ENCODE assay signal across 29 cellular contexts in the genomic region with DNA sequence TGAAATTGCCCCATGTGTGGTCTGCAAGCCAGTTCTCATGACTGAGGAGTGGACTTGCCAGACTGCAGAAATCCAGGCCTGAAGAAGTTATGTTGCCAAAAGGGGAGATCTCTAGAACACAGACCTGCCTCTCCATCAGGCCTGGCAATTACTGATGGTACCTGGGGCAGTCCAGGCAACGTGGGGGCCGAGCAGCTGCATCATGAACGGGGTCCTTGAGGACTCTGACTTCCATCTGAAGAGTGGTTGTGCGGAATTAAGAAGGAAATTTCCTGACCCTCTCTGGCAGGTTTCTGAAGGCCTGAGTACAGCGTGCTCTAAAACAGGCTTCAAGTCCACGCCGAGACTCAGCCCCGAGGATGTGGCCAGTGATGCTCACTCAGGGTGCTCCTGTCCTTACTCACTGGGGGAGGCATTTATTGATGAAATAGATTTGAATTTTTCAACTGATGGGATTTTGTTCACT. TPM values are rescaled to one million over a fixed set of nuclear protein-coding genes. Genes with fewer than 3 reads are reported as not detected.
DNase-seq lines count a peak whose midpoint lies in the region; ATAC-seq and TF ChIP-seq lines count a peak whose summit lies in the region.
"Had no signal": no experiment of that assay in that cellular context is flagged by ENCODE, and none has a peak within 500 bp of the region (broad histone marks: within the 10 kb centered on the region; RNA-seq: fewer than 3 reads in every experiment).

No MANE protein-coding gene starts in this region.

- H3K27ac ChIP-seq in right atrium auricular region (no peak overlapping the region), heart right ventricle (no peak overlapping the region), osteoblast (ENCODE audit: low read depth, low read length) (no peak overlapping the region)
- H3K27ac ChIP-seq: 22Rv1, HL-60, KMS-11, PC-9 had no signal

- H3K4me1 ChIP-seq in right atrium auricular region, result no peaks in the 10 kb centered on the region
- H3K4me1 ChIP-seq in heart right ventricle, result peaks cover 0 to 24% (median 3%) of the 10 kb centered on the region in 9 donors
- no peaks in the 10 kb centered on the region for H3K4me1 ChIP-seq in osteoblast (ENCODE audit: insufficient read depth, low read length)
- H3K4me1 ChIP-seq in mucosa of descending colon (ENCODE audit: low read depth), result no peaks in the 10 kb centered on the region
- H3K4me1 ChIP-seq: BE2C had no signal

- ATAC-seq in activated CD4-positive, CD25-positive, alpha-beta regulatory T cell treated with anti-CD3 and anti-CD28 coated beads, Interleukin-2, amount 50 U/mL, for 24 hours, result no peak
- ATAC-seq in heart right ventricle (no peak), mucosa of descending colon (no peak)
- ATAC-seq: HCT116, Right ventricle myocardium inferior had no signal

- no peak for TF ChIP-seq CTCF in right atrium auricular region (IDR thresholded peaks at IDR 0.05)
- no peak for TF ChIP-seq CTCF in heart right ventricle (IDR thresholded peaks at IDR 0.05)
- TF ChIP-seq CTCF in osteoblast (IDR thresholded peaks at IDR 0.05; ENCODE audit: extremely low read depth, low read depth, low read length), result no peak
- no peak for TF ChIP-seq CTCF in mucosa of descending colon (IDR thresholded peaks at IDR 0.05)

- H3K9me3 ChIP-seq in right atrium auricular region, result no peaks in the 10 kb centered on the region
- H3K9me3 ChIP-seq in heart right ventricle, result peaks cover 0 to 6% (median 0%) of the 10 kb centered on the region in 11 donors
- no peaks in the 10 kb centered on the region for H3K9me3 ChIP-seq in osteoblast (ENCODE audit: low read depth, low read length)
- no peaks in the 10 kb centered on the region for H3K9me3 ChIP-seq in mucosa of descending colon
- H3K9me3 ChIP-seq: BE2C had no signal

- H3K36me3 ChIP-seq in right atrium auricular region (no peaks in the 10 kb centered on the region), heart right ventricle (peaks cover 0 to 40% (median 0%) of the 10 kb centered on the region in 9 donors), osteoblast (ENCODE audit: insufficient read depth, low read length) (no peaks in the 10 kb centered on the region), mucosa of descending colon (ENCODE audit: low read depth) (no peaks in the 10 kb centered on the region)
- H3K36me3 ChIP-seq: BE2C had no signal

- H3K79me2 ChIP-seq in osteoblast (ENCODE audit: insufficient read depth, low read length), result no peaks in the 10 kb centered on the region

- H3K27me3 ChIP-seq in right atrium auricular region (no peaks in the 10 kb centered on the region), heart right ventricle (no peaks in the 10 kb centered on the region), osteoblast (ENCODE audit: insufficient read depth, low read length) (peaks cover 18% of the 10 kb centered on the region)
- H3K27me3 ChIP-seq: BE2C had no signal

- H3K4me3 ChIP-seq in right atrium auricular region, result no peak overlapping the region
- H3K4me3 ChIP-seq in heart right ventricle, result no peak overlapping the region
- H3K4me3 ChIP-seq in osteoblast (ENCODE audit: insufficient read depth, low read length), result no peak overlapping the region
- H3K4me3 ChIP-seq in mucosa of descending colon, result no peak overlapping the region
- H3K4me3 ChIP-seq: PC-9 had no signal

- DNase-seq in activated CD4-positive, CD25-positive, alpha-beta regulatory T cell treated with anti-CD3 and anti-CD28 coated beads, Interleukin-2, amount 50 U/mL, for 72 hours, result peak; percentile 12
- peak; percentile 49 for DNase-seq in right atrium auricular region (ENCODE audit: low spot score)
- no peak for DNase-seq in heart right ventricle
- DNase-seq in osteoblast (ENCODE audit: insufficient read length, low spot score, missing footprints), result peak; percentile 75
- no peak for DNase-seq in mucosa of descending colon
- DNase-seq in stimulated activated naive CD4-positive, alpha-beta T cell treated with Interleukin-2 at 50 U/mL for 16 hours (lab: John Stamatoyannopoulos, UW), result no peak
- no peak for DNase-seq in GM03348 (ENCODE audit: low spot score)
- DNase-seq: BE2C; CD8-positive, alpha-beta memory T cell; DMS 273 treated with DMSO at 0.1 percent for 48 hours; DMS79; EL; GF-D8; NCI-H1048; NCI-H1417; NCI-H1694; NCI-H2029 treated with DMSO at 0.1 percent for 48 hours; NCI-H446 treated with DMSO at 0.1 percent for 48 hours; NCI-H526 treated with DMSO at 0.1 percent for 48 hours; PC-9 had no signal

- H4K20me1 ChIP-seq in osteoblast (ENCODE audit: insufficient read depth, low read length), result no peaks in the 10 kb centered on the region

- 93 to 95% methylated on average over 8 of the region's 8 CpGs for WGBS in heart right ventricle, 2 donors

- no peak overlapping the region for H2AFZ ChIP-seq in osteoblast (ENCODE audit: low read length)
- H2AFZ ChIP-seq: PC-9 had no signal

- intact Hi-C loops in heart right ventricle (cut with DNase I) (no loop called here), mucosa of descending colon (cut with DNase I, micrococcal nuclease) (no loop called here)

- no peak overlapping the region for H3K4me2 ChIP-seq in osteoblast (ENCODE audit: insufficient read depth, low read length)
- H3K4me2 ChIP-seq: KMS-11, PC-9 had no signal

RNA-seq across cellular contexts. Expression of gene RAMP3, which starts 30.4 kb away (rescaled TPM):
- total RNA-seq in right atrium auricular region (10 to 100 TPM; 62.0 to 77.2 TPM), heart right ventricle (10 to 100 TPM; 12.7 to 40.8 (median 24.9) TPM), osteoblast (not detected in 2 replicates), mucosa of descending colon (10 to 100 TPM in 1 of 3 donors, 1 to 10 TPM in 2; 5.4 to 13.5 (median 9.0) TPM)
- 10 to 100 TPM; 65.3 to 70.2 TPM for polyA plus RNA-seq in heart right ventricle
- total RNA-seq: CD8-positive, alpha-beta memory T cell; H4; PC-9 had no signal
- polyA plus RNA-seq: CD14-positive monocyte; CD8-positive, alpha-beta memory T cell; IgD-negative memory B cell had no signal

Comparison
In these comparisons a context has a peak if more than half of its experiments do, and no peak if none do; other contexts are left out.
1. DNase-seq: peak in activated CD4-positive, CD25-positive, alpha-beta regulatory T cell treated with anti-CD3 and anti-CD28 coated beads, Interleukin-2, amount 50 U/mL, for 72 hours (single experiment), right atrium auricular region (single experiment) and osteoblast (single experiment); none in heart right ventricle (0 of 2), mucosa of descending colon (0 of 3), stimulated activated naive CD4-positive, alpha-beta T cell treated with Interleukin-2 at 50 U/mL for 16 hours (single experiment) and GM03348 (single experiment).